ENCODE assay signal across 8 cellular contexts in genomic region chr17:81254955-81255717, GRCh38. TPM values are rescaled to one million over a fixed set of nuclear protein-coding genes. Genes with fewer than 3 reads are reported as not detected.
DNase-seq lines count a peak whose midpoint lies in the region; ATAC-seq and TF ChIP-seq lines count a peak whose summit lies in the region.

No MANE protein-coding gene starts in this region.

- H3K9me3 ChIP-seq in psoas muscle = no peaks in the 10 kb centered on the region

- H3K36me3 ChIP-seq in psoas muscle (ENCODE audit: insufficient read depth in 1 of 2, low read depth in 1 of 2) = peaks cover 0 to 32% of the 10 kb centered on the region in 2 donors

- intact Hi-C loops in Right ventricle myocardium superior (cut with DNase I) = loop anchor here (5.0 kb wide), 2 partner anchors 227 to 347 kb away; no protein-coding TSS in a partner anchor
- intact Hi-C loops in psoas muscle (cut with DNase I) = loop anchor here (1.0 to 5.0 kb wide), 5 partner anchors 37 to 346 kb away; no protein-coding TSS in a partner anchor

- H3K27me3 ChIP-seq in psoas muscle (ENCODE audit: insufficient read depth in 3 of 3, low read length in 2 of 3) = no peaks in the 10 kb centered on the region

- DNase-seq in COR-L47 (lab: John Stamatoyannopoulos, UW) (peak; percentile 98), NCI-H187 treated with DMSO at 0.1 percent for 48 hours (lab: John Stamatoyannopoulos, UW) (peak; percentile 27), Right ventricle myocardium superior (peak; percentile 92), psoas muscle (peak; percentile 88 to 95)
- DNase-seq in stimulated activated CD4-positive, alpha-beta T cell treated with anti-CD3 and anti-CD28 coated beads, Interleukin-12 subunit alpha, Interleukin-12 subunit beta, amount 100 ng/mL, for 4 hours = no peak

- H3K4me3 ChIP-seq in WI38 (ENCODE audit: low read depth, low read length) (no peak overlapping the region), psoas muscle (peak overlapping the region; percentile 35)

- TF ChIP-seq CTCF in WI38 (IDR thresholded peaks at IDR 0.05; ENCODE audit: low read depth, low read length) (peak; percentile 64), psoas muscle (IDR thresholded peaks at IDR 0.05) (peak; percentile 46)

- ATAC-seq in Right ventricle myocardium superior (ENCODE audit: poor library complexity) (peak; percentile 91), psoas muscle (peak; percentile 90 to 93 (median 91)), GM18870 (IDR thresholded peaks at IDR 0.05; ENCODE audit: unreplicated experiment) (no peak)
- ATAC-seq in activated CD4-positive, CD25-positive, alpha-beta regulatory T cell treated with anti-CD3 and anti-CD28 coated beads, Interleukin-2, amount 50 U/mL, for 24 hours = no peak

- 12 to 16% (median 15%) methylated on average over 35 of the region's 35 CpGs for WGBS in psoas muscle, 3 donors

- H3K27ac ChIP-seq in psoas muscle = peak overlapping the region; percentile 74

- H3K4me1 ChIP-seq in psoas muscle = peaks cover 18% of the 10 kb centered on the region

RNA-seq across cellular contexts. Expression of gene NDUFAF8, which starts 16.0 kb away (rescaled TPM):
- total RNA-seq in Right ventricle myocardium superior (59.4 TPM), psoas muscle (10 to 100 TPM; 45.6 to 58.5 (median 55.0) TPM)
- polyA plus RNA-seq in psoas muscle = 10 to 100 TPM; 42.4 to 63.8 (median 54.9) TPM

RNA-seq across cellular contexts. Expression of gene TEPSIN, which starts 16.3 kb away (rescaled TPM):
- total RNA-seq in Right ventricle myocardium superior (13.4 TPM), psoas muscle (10 to 100 TPM; 10.9 to 22.1 (median 11.8) TPM)
- polyA plus RNA-seq in psoas muscle = 10 to 100 TPM; 11.2 to 14.3 (median 13.6) TPM

RNA-seq across cellular contexts. Expression of gene CEP131, which starts 32.4 kb away (rescaled TPM):
- total RNA-seq in Right ventricle myocardium superior (11.1 TPM), psoas muscle (1 to 10 TPM; 3.7 to 8.6 (median 6.0) TPM)
- 1 to 10 TPM; 4.6 to 5.7 (median 4.9) TPM for polyA plus RNA-seq in psoas muscle

RNA-seq across cellular contexts. Expression of gene SLC38A10, which starts 40.0 kb away (rescaled TPM):
- total RNA-seq in Right ventricle myocardium superior (41.3 TPM), psoas muscle (10 to 100 TPM; 16.7 to 23.9 (median 18.6) TPM)
- 10 to 100 TPM; 16.9 to 40.6 (median 33.0) TPM for polyA plus RNA-seq in psoas muscle

Comparison
In these comparisons a context has a peak if more than half of its experiments do, and no peak if none do; other contexts are left out.
1. ATAC-seq: peak in Right ventricle myocardium superior (single experiment) and psoas muscle (4 of 4); none in GM18870 (single experiment) and activated CD4-positive, CD25-positive, alpha-beta regulatory T cell treated with anti-CD3 and anti-CD28 coated beads, Interleukin-2, amount 50 U/mL, for 24 hours (0 of 2).